Comparison of ENCODE assay signal across 1 cellular context in genomic region chr2:86442642-86443005, GRCh38.
A peak's percentile ranks its signal among the peaks of the same experiment; 100 is the strongest.
TF ChIP-seq lines count a peak whose summit lies in the region.

No MANE protein-coding gene starts in this region.

TF ChIP-seq in GM12878, 131 proteins besides CTCF, POLR2A, EP300 and RAD21 (continued from another document):
- TF ChIP-seq ZBTB11 (CRISPR knock-in tag; IDR thresholded peaks at IDR 0.05) (no peak), RCOR1 (conservative IDR thresholded peaks at IDR 0.05; ENCODE audit: low read depth, low read length) (no peak), E2F4 (IDR thresholded peaks at IDR 0.05; ENCODE audit: low read depth, low read length) (no peak), ATF3 (IDR thresholded peaks at IDR 0.05; ENCODE audit: borderline replicate concordance, extremely low read depth, low read depth, low read length) (no peak), NR2C1 (IDR thresholded peaks at IDR 0.05) (no peak), SMC3 (IDR thresholded peaks at IDR 0.05; ENCODE audit: borderline replicate concordance, low read length) (no peak), FOS (IDR thresholded peaks at IDR 0.05; ENCODE audit: borderline replicate concordance, extremely low read depth, insufficient read length) (no peak), CHD4 (IDR thresholded peaks at IDR 0.05) (no peak), MTA3 (IDR thresholded peaks at IDR 0.05; ENCODE audit: borderline replicate concordance, low read length) (no peak), MXI1 (IDR thresholded peaks at IDR 0.05; ENCODE audit: low read depth, low read length) (0 out of 2 replicates have a peak, but pooled peaks have one; percentile 37), SRF (IDR thresholded peaks at IDR 0.05; ENCODE audit: low read depth in 2 of 2, low read length in 2 of 2) (peak; percentile 98 to 99), SP1 (IDR thresholded peaks at IDR 0.05; ENCODE audit: low read depth, low read length) (no peak), NBN (IDR thresholded peaks at IDR 0.05) (0 out of 2 replicates have a peak, but pooled peaks have one; percentile 2), ELK1 (IDR thresholded peaks at IDR 0.05; ENCODE audit: low read depth, low read length) (peak; percentile 95), ATF7 (IDR thresholded peaks at IDR 0.05; ENCODE audit: low read depth) (peak; percentile 49; the same call in 1 of the 2 replicates), HDGF (IDR thresholded peaks at IDR 0.05) (peak; percentile 96)
